ENCODE assay signal across 9 cellular contexts in genomic region chr7:141700291-141700847, GRCh38. TPM values are rescaled to one million over a fixed set of nuclear protein-coding genes. Genes with fewer than 3 reads are reported as not detected.
DNase-seq lines count a peak whose midpoint lies in the region; ATAC-seq and TF ChIP-seq lines count a peak whose summit lies in the region.
"Had no signal": no experiment of that assay in that cellular context is flagged by ENCODE, and none has a peak within 500 bp of the region (broad histone marks: within the 10 kb centered on the region; RNA-seq: fewer than 3 reads in every experiment).

No MANE protein-coding gene starts in this region.

- TF ChIP-seq CTCF in Loucy (conservative IDR thresholded peaks at IDR 0.05; ENCODE audit: low read length) (no peak), neural crest cell (conservative IDR thresholded peaks at IDR 0.05) (no peak)

- peak overlapping the region; percentile 90 for H3K4me2 ChIP-seq in Loucy (ENCODE audit: low read depth, low read length, poor library complexity, severe bottlenecking)

- no peaks in the 10 kb centered on the region for H3F3A ChIP-seq in Loucy (ENCODE audit: low read depth)

- H3K4me1 Mint-ChIP-seq in CD4-positive, CD25-positive, alpha-beta regulatory T cell: peaks cover 5 to 63% (median 51%) of the 10 kb centered on the region in 4 donors
- H3K4me1 Mint-ChIP-seq in effector memory CD8-positive, alpha-beta T cell (ENCODE audit: low read depth in 2 of 2): peaks cover 41 to 56% of the 10 kb centered on the region in 2 donors
- peaks cover 26% of the 10 kb centered on the region for H3K4me1 Mint-ChIP-seq in neural crest cell

- H3K9me3 ChIP-seq in CD4-positive, CD25-positive, alpha-beta regulatory T cell (ENCODE audit: control insufficient read depth in 2 of 2, low read length in 2 of 2): no peaks in the 10 kb centered on the region
- H3K9me3 ChIP-seq in Loucy (ENCODE audit: insufficient read depth, low read depth, low read length): no peaks in the 10 kb centered on the region

- H3K27ac Mint-ChIP-seq in CD4-positive, CD25-positive, alpha-beta regulatory T cell: peak overlapping the region; percentile 85 to 95 (median 93)
- peak overlapping the region; percentile 87 to 96 for H3K27ac Mint-ChIP-seq in effector memory CD8-positive, alpha-beta T cell
- peak overlapping the region; percentile 79 for H3K27ac Mint-ChIP-seq in neural crest cell (ENCODE audit: unreplicated experiment)

- no peak for DNase-seq in CD4-positive, CD25-positive, alpha-beta regulatory T cell
- no peak for DNase-seq in effector memory CD8-positive, alpha-beta T cell
- DNase-seq in neural crest cell (ENCODE audit: low read depth, low spot score): no peak
- no peak for DNase-seq in stimulated activated CD4-positive, alpha-beta T cell treated with anti-CD3 and anti-CD28 coated beads, Interleukin-4, amount 100 ng/mL, for 24 hours
- DNase-seq: brain microvascular endothelial cell had no signal

- no peaks in the 10 kb centered on the region for H3K36me3 ChIP-seq in CD4-positive, CD25-positive, alpha-beta regulatory T cell (ENCODE audit: control insufficient read depth, insufficient read depth, low read length)
- no peaks in the 10 kb centered on the region for H3K36me3 ChIP-seq in Loucy (ENCODE audit: insufficient read depth, low read length)
- H3K36me3 ChIP-seq: brain microvascular endothelial cell had no signal

- H4K20me1 ChIP-seq in Loucy (ENCODE audit: insufficient read depth, low read length, poor library complexity, severe bottlenecking): peaks cover 17% of the 10 kb centered on the region

- peaks cover 7% of the 10 kb centered on the region for H3K36me3 Mint-ChIP-seq in CD4-positive, CD25-positive, alpha-beta regulatory T cell
- peaks cover 13% of the 10 kb centered on the region for H3K36me3 Mint-ChIP-seq in effector memory CD8-positive, alpha-beta T cell (ENCODE audit: insufficient read depth)
- no peaks in the 10 kb centered on the region for H3K36me3 Mint-ChIP-seq in neural crest cell (ENCODE audit: low read depth)

- H3K9me3 Mint-ChIP-seq in CD4-positive, CD25-positive, alpha-beta regulatory T cell: no peaks in the 10 kb centered on the region
- H3K9me3 Mint-ChIP-seq in effector memory CD8-positive, alpha-beta T cell: no peaks in the 10 kb centered on the region
- no peaks in the 10 kb centered on the region for H3K9me3 Mint-ChIP-seq in neural crest cell

- no peaks in the 10 kb centered on the region for H3K9me2 ChIP-seq in Loucy (replicated peaks; ENCODE audit: low read depth, low read length)

- ATAC-seq in CD4-positive, CD25-positive, alpha-beta regulatory T cell (ENCODE audit: low read depth in 2 of 2): no peak
- ATAC-seq in effector memory CD8-positive, alpha-beta T cell (replicated peaks): no peak
- no peak for ATAC-seq in HG02870 (IDR thresholded peaks at IDR 0.05; ENCODE audit: unreplicated experiment)
- ATAC-seq in HG02571 (IDR thresholded peaks at IDR 0.05; ENCODE audit: unreplicated experiment): no peak
- ATAC-seq in HG03432 (IDR thresholded peaks at IDR 0.05; ENCODE audit: unreplicated experiment): no peak

- peaks cover 49% of the 10 kb centered on the region; the same call in 1 of the 2 replicates for H3K79me2 ChIP-seq in Loucy (ENCODE audit: insufficient read depth, low read length)

- H3K27me3 Mint-ChIP-seq in CD4-positive, CD25-positive, alpha-beta regulatory T cell: peaks cover 9% of the 10 kb centered on the region
- no peaks in the 10 kb centered on the region for H3K27me3 Mint-ChIP-seq in effector memory CD8-positive, alpha-beta T cell
- peaks cover 33% of the 10 kb centered on the region for H3K27me3 Mint-ChIP-seq in neural crest cell (ENCODE audit: low read depth)

- no peaks in the 10 kb centered on the region for H3K27me3 ChIP-seq in CD4-positive, CD25-positive, alpha-beta regulatory T cell (ENCODE audit: control insufficient read depth, insufficient read depth, low read length)
- no peaks in the 10 kb centered on the region for H3K27me3 ChIP-seq in Loucy (ENCODE audit: insufficient read depth, low read length, poor library complexity, severe bottlenecking)
- H3K27me3 ChIP-seq: brain microvascular endothelial cell had no signal

- peak overlapping the region; percentile 58 for H3K9ac ChIP-seq in Loucy (ENCODE audit: low read depth, low read length, poor library complexity, severe bottlenecking)

- H3K4me3 ChIP-seq in CD4-positive, CD25-positive, alpha-beta regulatory T cell (ENCODE audit: low read depth, low read length): peak overlapping the region; percentile 81
- peak overlapping the region; percentile 87 for H3K4me3 ChIP-seq in Loucy (ENCODE audit: low read length, poor library complexity, severe bottlenecking)

- H2AFZ ChIP-seq in Loucy (ENCODE audit: low read length): no peak overlapping the region

- peaks cover 33% of the 10 kb centered on the region for H3K4me1 ChIP-seq in CD4-positive, CD25-positive, alpha-beta regulatory T cell (ENCODE audit: control insufficient read depth, insufficient read depth, low read length, poor library complexity, severe bottlenecking)
- H3K4me1 ChIP-seq in Loucy (ENCODE audit: insufficient read depth, low read length, poor library complexity, severe bottlenecking): peaks cover 56% of the 10 kb centered on the region

- peak overlapping the region; percentile 86 to 97 (median 92) for H3K4me3 Mint-ChIP-seq in CD4-positive, CD25-positive, alpha-beta regulatory T cell
- H3K4me3 Mint-ChIP-seq in effector memory CD8-positive, alpha-beta T cell: peak overlapping the region; percentile 93 to 94
- peak overlapping the region; percentile 91 for H3K4me3 Mint-ChIP-seq in neural crest cell

- peak overlapping the region; percentile 49 for H3K27ac ChIP-seq in CD4-positive, CD25-positive, alpha-beta regulatory T cell (ENCODE audit: insufficient read depth, low read length, poor library complexity, severe bottlenecking)
- H3K27ac ChIP-seq: brain microvascular endothelial cell had no signal

RNA-seq across cellular contexts. Expression of gene DENND11, which starts 1.6 kb away (rescaled TPM):
- total RNA-seq in CD4-positive, CD25-positive, alpha-beta regulatory T cell: 47.7 TPM
- polyA plus RNA-seq in CD4-positive, CD25-positive, alpha-beta regulatory T cell: 10 to 100 TPM; 10.8 to 14.5 (median 11.1) TPM
- 30.7 and 33.7 TPM in 2 replicates for total RNA-seq in neural crest cell

RNA-seq across cellular contexts. Expression of gene WEE2, which starts 7.8 kb away (rescaled TPM):
- not detected for total RNA-seq in CD4-positive, CD25-positive, alpha-beta regulatory T cell
- not detected for polyA plus RNA-seq in CD4-positive, CD25-positive, alpha-beta regulatory T cell
- total RNA-seq in neural crest cell: not detected in 2 replicates

RNA-seq across cellular contexts. Expression of gene SSBP1, which starts 37.8 kb away (rescaled TPM):
- 77.4 TPM for total RNA-seq in CD4-positive, CD25-positive, alpha-beta regulatory T cell
- 100 to 1,000 TPM; 286 to 331 (median 305) TPM for polyA plus RNA-seq in CD4-positive, CD25-positive, alpha-beta regulatory T cell
- 159 and 163 TPM in 2 replicates for total RNA-seq in neural crest cell
